Comparison of ENCODE assay signal across 2 cellular contexts in the genomic region with DNA sequence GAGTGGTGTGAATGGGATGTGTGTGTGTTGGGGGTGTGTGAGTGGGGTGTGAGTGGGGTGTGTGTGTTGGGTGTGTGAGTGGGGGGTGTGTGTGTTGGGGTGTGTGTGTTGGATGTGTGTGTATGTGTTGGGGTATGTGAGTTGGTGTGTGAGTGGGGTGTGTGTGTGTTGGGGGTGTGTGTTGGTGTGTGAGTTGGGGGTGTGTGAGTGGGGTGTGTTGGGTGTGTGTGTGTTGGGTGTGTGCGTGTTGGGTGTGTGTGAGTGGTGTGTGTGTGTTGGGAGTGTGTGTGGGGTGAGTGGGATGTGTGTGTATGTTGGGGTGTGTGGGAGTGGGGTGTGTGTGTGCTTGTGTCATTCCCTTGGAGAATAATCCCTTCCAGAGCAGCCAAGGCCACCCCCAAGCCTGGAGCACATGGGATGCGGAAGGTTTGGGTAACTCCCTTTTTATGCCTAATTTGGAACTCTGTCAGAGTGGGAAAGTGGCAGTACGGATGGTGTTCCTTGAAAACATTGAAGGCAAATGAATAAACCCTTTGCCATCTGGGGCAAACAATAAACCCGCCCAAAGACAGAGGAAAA.
TF ChIP-seq lines count a peak whose summit lies in the region.

No MANE protein-coding gene starts in this region.

TF ChIP-seq in H1, 55 proteins besides CTCF, POLR2A, EP300 and RAD21:
- TF ChIP-seq GTF2F1 (IDR thresholded peaks at IDR 0.05; ENCODE audit: borderline replicate concordance, low read depth, low read length) (no peak), PHF8 (conservative IDR thresholded peaks at IDR 0.05; ENCODE audit: low read depth, low read length) (no peak), CHD2 (IDR thresholded peaks at IDR 0.05; ENCODE audit: low read length) (no peak), KDM1A (IDR thresholded peaks at IDR 0.05; ENCODE audit: borderline replicate concordance, low read length) (no peak), POU5F1 (IDR thresholded peaks at IDR 0.05; ENCODE audit: low read depth, low read length) (no peak), CBX5 (IDR thresholded peaks at IDR 0.05; ENCODE audit: low read depth, low read length) (no peak)
TF ChIP-seq in H1: peak in this region for 0.

TF ChIP-seq in SK-N-SH treated with all-trans-retinoic acid at 6 μM for 48 hours, 23 proteins besides CTCF, POLR2A, EP300 and RAD21:
- TF ChIP-seq, protein P1, sequence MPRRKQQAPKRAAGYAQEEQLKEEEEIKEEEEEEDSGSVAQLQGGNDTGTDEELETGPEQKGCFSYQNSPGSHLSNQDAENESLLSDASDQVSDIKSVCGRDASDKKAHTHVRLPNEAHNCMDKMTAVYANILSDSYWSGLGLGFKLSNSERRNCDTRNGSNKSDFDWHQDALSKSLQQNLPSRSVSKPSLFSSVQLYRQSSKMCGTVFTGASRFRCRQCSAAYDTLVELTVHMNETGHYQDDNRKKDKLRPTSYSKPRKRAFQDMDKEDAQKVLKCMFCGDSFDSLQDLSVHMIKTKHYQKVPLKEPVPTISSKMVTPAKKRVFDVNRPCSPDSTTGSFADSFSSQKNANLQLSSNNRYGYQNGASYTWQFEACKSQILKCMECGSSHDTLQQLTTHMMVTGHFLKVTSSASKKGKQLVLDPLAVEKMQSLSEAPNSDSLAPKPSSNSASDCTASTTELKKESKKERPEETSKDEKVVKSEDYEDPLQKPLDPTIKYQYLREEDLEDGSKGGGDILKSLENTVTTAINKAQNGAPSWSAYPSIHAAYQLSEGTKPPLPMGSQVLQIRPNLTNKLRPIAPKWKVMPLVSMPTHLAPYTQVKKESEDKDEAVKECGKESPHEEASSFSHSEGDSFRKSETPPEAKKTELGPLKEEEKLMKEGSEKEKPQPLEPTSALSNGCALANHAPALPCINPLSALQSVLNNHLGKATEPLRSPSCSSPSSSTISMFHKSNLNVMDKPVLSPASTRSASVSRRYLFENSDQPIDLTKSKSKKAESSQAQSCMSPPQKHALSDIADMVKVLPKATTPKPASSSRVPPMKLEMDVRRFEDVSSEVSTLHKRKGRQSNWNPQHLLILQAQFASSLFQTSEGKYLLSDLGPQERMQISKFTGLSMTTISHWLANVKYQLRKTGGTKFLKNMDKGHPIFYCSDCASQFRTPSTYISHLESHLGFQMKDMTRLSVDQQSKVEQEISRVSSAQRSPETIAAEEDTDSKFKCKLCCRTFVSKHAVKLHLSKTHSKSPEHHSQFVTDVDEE (CRISPR knock-in tag; IDR thresholded peaks at IDR 0.05) = no peak
- TF ChIP-seq OSR1 (CRISPR knock-in tag; IDR thresholded peaks at IDR 0.05) (no peak), ZFP3 (CRISPR knock-in tag; IDR thresholded peaks at IDR 0.05) (no peak), TOX (CRISPR knock-in tag; IDR thresholded peaks at IDR 0.05; ENCODE audit: borderline replicate concordance) (no peak), SNAI2 (CRISPR knock-in tag; IDR thresholded peaks at IDR 0.05) (no peak), ISL1 (CRISPR knock-in tag; IDR thresholded peaks at IDR 0.05) (no peak), PPARA (CRISPR knock-in tag; IDR thresholded peaks at IDR 0.05; ENCODE audit: borderline replicate concordance) (no peak)
- TF ChIP-seq, protein P2, sequence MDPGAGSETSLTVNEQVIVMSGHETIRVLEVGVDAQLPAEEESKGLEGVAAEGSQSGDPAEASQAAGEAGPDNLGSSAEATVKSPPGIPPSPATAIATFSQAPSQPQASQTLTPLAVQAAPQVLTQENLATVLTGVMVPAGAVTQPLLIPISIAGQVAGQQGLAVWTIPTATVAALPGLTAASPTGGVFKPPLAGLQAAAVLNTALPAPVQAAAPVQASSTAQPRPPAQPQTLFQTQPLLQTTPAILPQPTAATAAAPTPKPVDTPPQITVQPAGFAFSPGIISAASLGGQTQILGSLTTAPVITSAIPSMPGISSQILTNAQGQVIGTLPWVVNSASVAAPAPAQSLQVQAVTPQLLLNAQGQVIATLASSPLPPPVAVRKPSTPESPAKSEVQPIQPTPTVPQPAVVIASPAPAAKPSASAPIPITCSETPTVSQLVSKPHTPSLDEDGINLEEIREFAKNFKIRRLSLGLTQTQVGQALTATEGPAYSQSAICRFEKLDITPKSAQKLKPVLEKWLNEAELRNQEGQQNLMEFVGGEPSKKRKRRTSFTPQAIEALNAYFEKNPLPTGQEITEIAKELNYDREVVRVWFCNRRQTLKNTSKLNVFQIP (CRISPR knock-in tag; IDR thresholded peaks at IDR 0.05; ENCODE audit: borderline replicate concordance, low read depth) = no peak
